In genomic region chr3:50358927-50359759, GRCh38 we compare ENCODE assay signal across 8 cellular contexts. TPM values are rescaled to one million over a fixed set of nuclear protein-coding genes. Genes with fewer than 3 reads are reported as not detected.
A peak's percentile ranks its signal among the peaks of the same experiment; 100 is the strongest.
DNase-seq lines count a peak whose midpoint lies in the region; ATAC-seq lines count a peak whose summit lies in the region.

A gene with protein sequence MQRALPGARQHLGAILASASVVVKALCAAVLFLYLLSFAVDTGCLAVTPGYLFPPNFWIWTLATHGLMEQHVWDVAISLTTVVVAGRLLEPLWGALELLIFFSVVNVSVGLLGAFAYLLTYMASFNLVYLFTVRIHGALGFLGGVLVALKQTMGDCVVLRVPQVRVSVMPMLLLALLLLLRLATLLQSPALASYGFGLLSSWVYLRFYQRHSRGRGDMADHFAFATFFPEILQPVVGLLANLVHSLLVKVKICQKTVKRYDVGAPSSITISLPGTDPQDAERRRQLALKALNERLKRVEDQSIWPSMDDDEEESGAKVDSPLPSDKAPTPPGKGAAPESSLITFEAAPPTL (minus strand): TSS chr3:50359521. CDS start chr3:50359063, 458 bp downstream.

- peaks cover 2 to 11% (median 5%) of the 10 kb centered on the region in 3 donors for H3K27me3 Mint-ChIP-seq in immature natural killer cell (ENCODE audit: low read depth in 3 of 3)

- peak within 1 kb of the TSS; percentile 93 to 97 (median 96) for H3K4me3 Mint-ChIP-seq in immature natural killer cell

- H3K4me1 Mint-ChIP-seq in immature natural killer cell, result peaks cover 46 to 53% of the 10 kb centered on the region in 2 donors

- no peaks in the 10 kb centered on the region for H3K9me3 Mint-ChIP-seq in immature natural killer cell

- peak; percentile 98 for DNase-seq in AG08396 (ENCODE audit: low spot score)
- DNase-seq in NCI-H345 treated with DMSO at 0.1 percent for 48 hours (lab: John Stamatoyannopoulos, UW; ENCODE audit: unreplicated experiment), result peak; percentile 85
- DNase-seq in activated CD4-positive, CD25-positive, alpha-beta regulatory T cell (lab: John Stamatoyannopoulos, UW), result peak; percentile 85 to 92 (median 88)
- peak; percentile 96 for DNase-seq in central memory CD4-positive, alpha-beta T cell
- peak; percentile 93 to 95 (median 95) for DNase-seq in immature natural killer cell
- peak; percentile 94 for DNase-seq in smooth muscle cell of the brain vasculature (ENCODE audit: low read depth, low spot score)

- peak within 1 kb of the TSS; percentile 86 to 96 (median 94) for H3K27ac Mint-ChIP-seq in immature natural killer cell

- ATAC-seq in GM19023 (IDR thresholded peaks at IDR 0.05; ENCODE audit: unreplicated experiment) (peak; percentile 99), HG03280 (IDR thresholded peaks at IDR 0.05; ENCODE audit: unreplicated experiment) (peak; percentile 98)

- H3K36me3 Mint-ChIP-seq in immature natural killer cell, result peaks cover 0 to 4% (median 0%) of the 10 kb centered on the region in 3 donors

RNA-seq across cellular contexts. Expression of the gene that starts here (rescaled TPM):
- polyA plus RNA-seq in immature natural killer cell, result 10 to 100 TPM; 27.9 to 48.6 (median 36.6) TPM

Comparison
In these comparisons a context has a peak if more than half of its experiments do, and no peak if none do; other contexts are left out.
1. Peak in every context shown above with its lines: DNase-seq and ATAC-seq.